ENCODE assay signal across 21 cellular contexts in the genomic region with DNA sequence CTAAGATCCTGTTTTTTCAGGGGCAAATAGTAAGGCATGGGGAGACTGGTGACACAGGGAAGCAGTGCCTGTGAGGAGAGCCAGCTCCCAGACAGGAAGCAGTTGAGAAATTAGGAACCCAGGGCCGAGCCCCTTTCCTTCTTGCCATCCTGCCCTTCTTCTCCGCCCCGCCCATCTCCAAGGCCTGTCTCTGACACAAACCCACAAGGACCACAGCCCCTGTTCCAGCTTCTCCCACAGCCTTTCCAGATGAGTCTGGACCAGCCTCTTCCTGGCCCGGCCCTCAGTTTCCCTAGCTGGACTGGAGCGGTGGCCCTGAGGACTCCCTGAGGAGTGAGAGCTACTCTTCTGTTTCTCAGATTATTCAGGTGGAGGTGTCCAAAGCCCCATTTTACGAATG. TPM values are rescaled to one million over a fixed set of nuclear protein-coding genes. Genes with fewer than 3 reads are reported as not detected.
"Had no signal": no experiment of that assay in that cellular context is flagged by ENCODE, and none has a peak within 500 bp of the region (broad histone marks: within the 10 kb centered on the region; RNA-seq: fewer than 3 reads in every experiment).

No MANE protein-coding gene starts in this region.

- H2AFZ ChIP-seq: hepatocyte had no signal

- H3K36me3 ChIP-seq: cardiac muscle cell, uterus had no signal

- H3K9me3 ChIP-seq: tibial artery, uterus had no signal

- DNase-seq: activated CD4-positive, alpha-beta T cell treated with anti-CD3 and anti-CD28 coated beads for 1 hour; activated CD4-positive, alpha-beta T cell treated with anti-CD3 and anti-CD28 coated beads, Interleukin-2, amount 50 U/mL, for 48 hours; activated gamma-delta T cell; amygdala; dermis blood vessel endothelial cell; endodermal cell; foreskin fibroblast; nucleus accumbens; stimulated activated CD4-positive, alpha-beta T cell treated with anti-CD3 and anti-CD28 coated beads, Interleukin-12 subunit alpha, Interleukin-12 subunit beta, amount 100 ng/mL, for 4 hours; stimulated activated CD4-positive, alpha-beta T cell treated with anti-CD3 and anti-CD28 coated beads, Interleukin-1b, Interleukin-23, amount 100 ng/mL, for 48 hours; stimulated activated CD8-positive, alpha-beta memory T cell treated with anti-CD3 and anti-CD28 coated beads, Interleukin-4, amount 100 ng/mL, for 48 hours; stimulated activated naive CD4-positive, alpha-beta T cell treated with Interleukin-2 at 50 U/mL for 16 hours had no signal

- H3K4me3 ChIP-seq: cardiac muscle cell, hepatocyte, lung, tibial artery, uterus had no signal

- H3K27ac ChIP-seq: cardiac muscle cell, epithelial cell of prostate, hepatocyte, tibial artery, VCaP had no signal

- H3K4me1 ChIP-seq: uterus had no signal

- H3K4me2 ChIP-seq: hepatocyte had no signal

- H3K27me3 ChIP-seq: cardiac muscle cell, hepatocyte, tibial artery, uterus had no signal

RNA-seq across cellular contexts. Expression of gene ADGRG5, which starts 15.9 kb away (rescaled TPM):
- total RNA-seq: cardiac muscle cell, dermis blood vessel endothelial cell, glomerular endothelial cell, renal cortical epithelial cell had no signal
- polyA plus RNA-seq: cardiac muscle cell had no signal
